Comparison of ENCODE assay signal across 1 cellular context in genomic region chr6:111957623-111958315, GRCh38.
A peak's percentile ranks its signal among the peaks of the same experiment; 100 is the strongest.
TF ChIP-seq lines count a peak whose summit lies in the region.

No MANE protein-coding gene starts in this region.

TF ChIP-seq in HCT116, 20 proteins besides CTCF, POLR2A, EP300 and RAD21 (continued from another document):
- TF ChIP-seq MAX (IDR thresholded peaks at IDR 0.05): peak; percentile 48; the same call in 1 of the 2 replicates
